ENCODE assay signal across 8 cellular contexts in genomic region chr6:84764332-84765049, GRCh38. TPM values are rescaled to one million over a fixed set of nuclear protein-coding genes. Genes with fewer than 3 reads are reported as not detected.
DNase-seq lines count a peak whose midpoint lies in the region; ATAC-seq and TF ChIP-seq lines count a peak whose summit lies in the region.

Gene TBX18, minus strand, starts transcription at chr6:84764598. Its CDS starts 417 bp downstream, at chr6:84764181.

- H3K4ac ChIP-seq in mesendoderm (ENCODE audit: low read depth, low read length): no peak within 1 kb of the TSS

- no peak for TF ChIP-seq POLR2A in erythroblast (IDR thresholded peaks at IDR 0.05; ENCODE audit: low read length)

- no peak within 1 kb of the TSS for H2BK15ac ChIP-seq in mesendoderm (replicated peaks; ENCODE audit: low read depth)

- no peaks in the 10 kb centered on the region for H3K79me1 ChIP-seq in mesendoderm (ENCODE audit: low read length)

- H3K9me3 ChIP-seq in SK-N-MC (ENCODE audit: low read depth, low read length) (no peaks in the 10 kb centered on the region), thymus (ENCODE audit: control insufficient read depth) (peaks cover 1% of the 10 kb centered on the region)

- H3K56ac ChIP-seq in mesendoderm (ENCODE audit: low read length): peak within 1 kb of the TSS; percentile 62

- H3K18ac ChIP-seq in mesendoderm (ENCODE audit: low read length): no peak within 1 kb of the TSS

- H3K36me3 ChIP-seq in SK-N-MC (ENCODE audit: insufficient read depth, low read length) (no peaks in the 10 kb centered on the region), mesendoderm (ENCODE audit: control insufficient read depth, insufficient read depth, low read length) (no peaks in the 10 kb centered on the region), thymus (ENCODE audit: control insufficient read depth, insufficient read depth) (no peaks in the 10 kb centered on the region)

- no peak within 1 kb of the TSS for H2BK120ac ChIP-seq in mesendoderm (ENCODE audit: low read depth, low read length)

- H3K79me2 ChIP-seq in mesendoderm (ENCODE audit: control insufficient read depth, insufficient read depth, low read length): no peaks in the 10 kb centered on the region

- no peak within 1 kb of the TSS for H2AK5ac ChIP-seq in mesendoderm (ENCODE audit: low read length)

- no peak within 1 kb of the TSS for H2BK5ac ChIP-seq in mesendoderm (ENCODE audit: low read length)

- intact Hi-C loops in activated naive CD4-positive, alpha-beta T cell treated with anti-CD3 and anti-CD28 coated beads for 36 hours (cut with micrococcal nuclease): no loop called here

- H3K23ac ChIP-seq in mesendoderm (ENCODE audit: low read length): no peak within 1 kb of the TSS

- WGBS in mesendoderm (ENCODE audit: extremely low coverage, insufficient coverage, low lambda C conversion rate): no CpG with 5 or more reads among the region's 42 CpGs
- 3% methylated on average over 42 of the region's 42 CpGs for WGBS in thymus

- H3K4me1 ChIP-seq in mesendoderm (ENCODE audit: control insufficient read depth, low read depth, low read length) (no peaks in the 10 kb centered on the region), thymus (ENCODE audit: control insufficient read depth, insufficient read depth, low read length) (no peaks in the 10 kb centered on the region)

- H3K4me3 ChIP-seq in SK-N-MC: peak within 1 kb of the TSS; percentile 86
- H3K4me3 ChIP-seq in mesendoderm (ENCODE audit: low read length): peak within 1 kb of the TSS; percentile 40
- peak within 1 kb of the TSS; percentile 18 for H3K4me3 ChIP-seq in thymus (ENCODE audit: low read length)

- H3K36me3 Mint-ChIP-seq in activated naive CD4-positive, alpha-beta T cell treated with anti-CD3 and anti-CD28 coated beads for 36 hours (ENCODE audit: low read depth): peaks cover 4% of the 10 kb centered on the region

- H3K4me2 ChIP-seq in mesendoderm (ENCODE audit: low read length): peak within 1 kb of the TSS; percentile 83

- peaks cover 18% of the 10 kb centered on the region for H3K4me1 Mint-ChIP-seq in activated naive CD4-positive, alpha-beta T cell treated with anti-CD3 and anti-CD28 coated beads for 36 hours (ENCODE audit: low read depth)

- H4K8ac ChIP-seq in mesendoderm (ENCODE audit: low read depth, low read length): no peak within 1 kb of the TSS

- H3K9me3 Mint-ChIP-seq in activated naive CD4-positive, alpha-beta T cell treated with anti-CD3 and anti-CD28 coated beads for 36 hours: peaks cover 2% of the 10 kb centered on the region

- peak; percentile 43 for DNase-seq in activated naive CD4-positive, alpha-beta T cell treated with anti-CD3 and anti-CD28 coated beads for 36 hours
- DNase-seq in activated naive CD4-positive, alpha-beta T cell (lab: John Stamatoyannopoulos, UW): no peak
- DNase-seq in SK-N-MC (ENCODE audit: low read depth, low spot score) (peak; percentile 75), erythroblast (lab: John Stamatoyannopoulos, UW) (peak; percentile 42 to 62), mesendoderm (peak; percentile 97), Ammon's horn (ENCODE audit: low spot score) (no peak)

- peaks cover 49% of the 10 kb centered on the region for H3K27me3 ChIP-seq in mesendoderm (ENCODE audit: insufficient read depth, low read length, poor library complexity)
- peaks cover 68% of the 10 kb centered on the region for H3K27me3 ChIP-seq in thymus (ENCODE audit: control insufficient read depth, insufficient read depth)

- ATAC-seq in GM21515 (IDR thresholded peaks at IDR 0.05; ENCODE audit: unreplicated experiment): no peak

- no peak within 1 kb of the TSS for H3K27ac Mint-ChIP-seq in activated naive CD4-positive, alpha-beta T cell treated with anti-CD3 and anti-CD28 coated beads for 36 hours

- H3K27me3 Mint-ChIP-seq in activated naive CD4-positive, alpha-beta T cell treated with anti-CD3 and anti-CD28 coated beads for 36 hours (ENCODE audit: low read depth): peaks cover 62% of the 10 kb centered on the region

- CTCF ChIA-PET in activated naive CD4-positive, alpha-beta T cell treated with anti-CD3 and anti-CD28 coated beads for 36 hours (lab: Charles Lee): no interaction called here

- H3K4me3 Mint-ChIP-seq in activated naive CD4-positive, alpha-beta T cell treated with anti-CD3 and anti-CD28 coated beads for 36 hours: peak within 1 kb of the TSS; percentile 47

- no peak within 1 kb of the TSS for H4K5ac ChIP-seq in mesendoderm (ENCODE audit: low read length)

- H3K9ac ChIP-seq in SK-N-MC (ENCODE audit: insufficient read length) (peak within 1 kb of the TSS; percentile 82), mesendoderm (ENCODE audit: low read length) (peak within 1 kb of the TSS; percentile 32)

- H3K27ac ChIP-seq in SK-N-MC: peak within 1 kb of the TSS; percentile 84
- no peak within 1 kb of the TSS for H3K27ac ChIP-seq in mesendoderm (ENCODE audit: low read depth, low read length)
- H3K27ac ChIP-seq in thymus (ENCODE audit: low read depth): no peak within 1 kb of the TSS

RNA-seq across cellular contexts. Expression of gene TBX18, which starts in this region (rescaled TPM):
- total RNA-seq in activated naive CD4-positive, alpha-beta T cell treated with anti-CD3 and anti-CD28 coated beads for 36 hours: not detected
- polyA plus RNA-seq in mesendoderm (2013, experiment 1 of 2): 0.08 TPM
- polyA plus RNA-seq in mesendoderm (2013, experiment 2 of 2): 0.01 TPM
- 1.3 TPM for polyA plus RNA-seq in thymus

Comparison
In these comparisons a context has a peak if more than half of its experiments do, and no peak if none do; other contexts are left out.
1. Peak in DNase-seq in activated naive CD4-positive, alpha-beta T cell treated with anti-CD3 and anti-CD28 coated beads for 36 hours; RNA of the gene not detected or under 1 TPM.
2. DNase-seq: peak in SK-N-MC (single experiment), erythroblast (2 of 2) and mesendoderm (single experiment); none in activated naive CD4-positive, alpha-beta T cell (0 of 4) and Ammon's horn (single experiment).
3. H3K4me3 ChIP-seq: peak in every context shown above with its lines; median percentile 86 in SK-N-MC; 40 in mesendoderm; 18 in thymus.